9 cellular contexts compared by ENCODE assay signal in the genomic region with DNA sequence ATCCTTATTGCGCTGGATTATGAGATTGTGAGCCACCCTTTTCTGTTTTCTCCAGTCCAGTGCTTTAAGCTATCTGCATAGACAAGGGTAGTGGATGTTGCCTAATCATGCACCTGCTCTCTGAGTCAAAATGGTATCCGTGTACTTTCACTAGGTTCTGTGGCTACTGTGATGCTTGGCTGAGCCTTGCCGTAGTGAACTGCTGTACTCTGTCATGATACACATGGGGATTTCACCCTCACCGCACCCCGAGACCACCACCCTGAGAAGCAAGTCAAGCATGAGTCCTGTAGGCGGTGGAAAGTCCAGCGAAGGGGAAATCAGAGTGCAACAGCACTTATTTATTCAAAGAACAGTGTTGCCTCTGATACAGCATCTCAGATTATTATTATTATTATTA. TPM values are rescaled to one million over a fixed set of nuclear protein-coding genes. Genes with fewer than 3 reads are reported as not detected.
DNase-seq lines count a peak whose midpoint lies in the region; ATAC-seq, FAIRE-seq and TF ChIP-seq lines count a peak whose summit lies in the region.
"Had no signal": no experiment of that assay in that cellular context is flagged by ENCODE, and none has a peak within 500 bp of the region (broad histone marks: within the 10 kb centered on the region; RNA-seq: fewer than 3 reads in every experiment).

No MANE protein-coding gene starts in this region.

- TF ChIP-seq POLR2A in GM12892 (IDR thresholded peaks at IDR 0.05; ENCODE audit: low read depth, low read length) (no peak), breast epithelium (IDR thresholded peaks at IDR 0.05) (no peak)

- FAIRE-seq in GM12892 (lab: Jason Lieb, UNC) = peak; percentile 99

- peak; percentile 57 for DNase-seq in GM12892 (ENCODE audit: insufficient read length)
- DNase-seq in activated naive CD8-positive, alpha-beta T cell treated with anti-CD3 and anti-CD28 coated beads for 36 hours = peak; percentile 38
- no peak for DNase-seq in left lung
- DNase-seq in H7 = no peak
- no peak for DNase-seq in breast epithelium (ENCODE audit: low spot score in 2 of 2)

- H3K4me1 ChIP-seq in left lung (peaks cover 0 to 50% of the 10 kb centered on the region in 2 donors), breast epithelium (no peaks in the 10 kb centered on the region)

- H3K27ac ChIP-seq in left lung = no peak overlapping the region
- no peak overlapping the region for H3K27ac ChIP-seq in breast epithelium

- TF ChIP-seq CTCF in left lung (IDR thresholded peaks at IDR 0.05) (no peak), breast epithelium (IDR thresholded peaks at IDR 0.05) (no peak)

- peaks cover 46% of the 10 kb centered on the region for H3K4me1 Mint-ChIP-seq in activated naive CD8-positive, alpha-beta T cell treated with anti-CD3 and anti-CD28 coated beads for 36 hours

- H3K4me3 Mint-ChIP-seq in activated naive CD8-positive, alpha-beta T cell treated with anti-CD3 and anti-CD28 coated beads for 36 hours = no peak overlapping the region

- H3K9me3 ChIP-seq in left lung (no peaks in the 10 kb centered on the region), breast epithelium (no peaks in the 10 kb centered on the region)

- no peaks in the 10 kb centered on the region for H3K9me3 Mint-ChIP-seq in activated naive CD8-positive, alpha-beta T cell treated with anti-CD3 and anti-CD28 coated beads for 36 hours

- peak; percentile 99 for ATAC-seq in GM19397 (IDR thresholded peaks at IDR 0.05; ENCODE audit: unreplicated experiment)
- ATAC-seq in HG03095 (IDR thresholded peaks at IDR 0.05; ENCODE audit: unreplicated experiment) = peak; percentile 99
- ATAC-seq in left lung = no peak
- ATAC-seq in SK-N-SH treated with all-trans-retinoic acid at 6 μM for 48 hours = no peak

- intact Hi-C loops in left lung (cut with DNase I) (no loop called here), breast epithelium (cut with DNase I; ENCODE audit: low total_unique reads) (no loop called here)

- H3K27ac Mint-ChIP-seq in activated naive CD8-positive, alpha-beta T cell treated with anti-CD3 and anti-CD28 coated beads for 36 hours = peak overlapping the region; percentile 53

- H3K27me3 ChIP-seq in left lung (no peaks in the 10 kb centered on the region), H7 (ENCODE audit: control insufficient read depth, insufficient read depth, low read length) (no peaks in the 10 kb centered on the region), breast epithelium (no peaks in the 10 kb centered on the region)

- H3K36me3 Mint-ChIP-seq in activated naive CD8-positive, alpha-beta T cell treated with anti-CD3 and anti-CD28 coated beads for 36 hours = peaks cover 49% of the 10 kb centered on the region

- H3K4me3 ChIP-seq in left lung (no peak overlapping the region), H7 (ENCODE audit: insufficient read depth, low read depth, low read length) (no peak overlapping the region), breast epithelium (no peak overlapping the region)

- H3K27me3 Mint-ChIP-seq in activated naive CD8-positive, alpha-beta T cell treated with anti-CD3 and anti-CD28 coated beads for 36 hours = no peaks in the 10 kb centered on the region

- H3K36me3 ChIP-seq in left lung = peaks cover 0 to 68% of the 10 kb centered on the region in 2 donors
- H3K36me3 ChIP-seq in H7 (replicated peaks; ENCODE audit: control insufficient read depth, insufficient read depth, low read length) = no peaks in the 10 kb centered on the region
- no peaks in the 10 kb centered on the region for H3K36me3 ChIP-seq in breast epithelium

TF ChIP-seq in SK-N-SH treated with all-trans-retinoic acid at 6 μM for 48 hours, 23 proteins besides CTCF, POLR2A, EP300 and RAD21:
- TF ChIP-seq CSDC2 (CRISPR knock-in tag; IDR thresholded peaks at IDR 0.05) (no peak), BACH2 (CRISPR knock-in tag; IDR thresholded peaks at IDR 0.05; ENCODE audit: borderline replicate concordance) (no peak), ZC3H10 (CRISPR knock-in tag; IDR thresholded peaks at IDR 0.05) (no peak), GLIS3 (CRISPR knock-in tag; IDR thresholded peaks at IDR 0.05) (no peak), ARNTL (CRISPR knock-in tag; IDR thresholded peaks at IDR 0.05; ENCODE audit: borderline replicate concordance, low read depth) (no peak), ZNF70 (CRISPR knock-in tag; IDR thresholded peaks at IDR 0.05) (no peak), SNAI2 (CRISPR knock-in tag; IDR thresholded peaks at IDR 0.05) (no peak), TOX (CRISPR knock-in tag; IDR thresholded peaks at IDR 0.05; ENCODE audit: borderline replicate concordance) (no peak)
- TF ChIP-seq, protein P1, sequence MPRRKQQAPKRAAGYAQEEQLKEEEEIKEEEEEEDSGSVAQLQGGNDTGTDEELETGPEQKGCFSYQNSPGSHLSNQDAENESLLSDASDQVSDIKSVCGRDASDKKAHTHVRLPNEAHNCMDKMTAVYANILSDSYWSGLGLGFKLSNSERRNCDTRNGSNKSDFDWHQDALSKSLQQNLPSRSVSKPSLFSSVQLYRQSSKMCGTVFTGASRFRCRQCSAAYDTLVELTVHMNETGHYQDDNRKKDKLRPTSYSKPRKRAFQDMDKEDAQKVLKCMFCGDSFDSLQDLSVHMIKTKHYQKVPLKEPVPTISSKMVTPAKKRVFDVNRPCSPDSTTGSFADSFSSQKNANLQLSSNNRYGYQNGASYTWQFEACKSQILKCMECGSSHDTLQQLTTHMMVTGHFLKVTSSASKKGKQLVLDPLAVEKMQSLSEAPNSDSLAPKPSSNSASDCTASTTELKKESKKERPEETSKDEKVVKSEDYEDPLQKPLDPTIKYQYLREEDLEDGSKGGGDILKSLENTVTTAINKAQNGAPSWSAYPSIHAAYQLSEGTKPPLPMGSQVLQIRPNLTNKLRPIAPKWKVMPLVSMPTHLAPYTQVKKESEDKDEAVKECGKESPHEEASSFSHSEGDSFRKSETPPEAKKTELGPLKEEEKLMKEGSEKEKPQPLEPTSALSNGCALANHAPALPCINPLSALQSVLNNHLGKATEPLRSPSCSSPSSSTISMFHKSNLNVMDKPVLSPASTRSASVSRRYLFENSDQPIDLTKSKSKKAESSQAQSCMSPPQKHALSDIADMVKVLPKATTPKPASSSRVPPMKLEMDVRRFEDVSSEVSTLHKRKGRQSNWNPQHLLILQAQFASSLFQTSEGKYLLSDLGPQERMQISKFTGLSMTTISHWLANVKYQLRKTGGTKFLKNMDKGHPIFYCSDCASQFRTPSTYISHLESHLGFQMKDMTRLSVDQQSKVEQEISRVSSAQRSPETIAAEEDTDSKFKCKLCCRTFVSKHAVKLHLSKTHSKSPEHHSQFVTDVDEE (CRISPR knock-in tag; IDR thresholded peaks at IDR 0.05) = no peak
- TF ChIP-seq, protein P2, sequence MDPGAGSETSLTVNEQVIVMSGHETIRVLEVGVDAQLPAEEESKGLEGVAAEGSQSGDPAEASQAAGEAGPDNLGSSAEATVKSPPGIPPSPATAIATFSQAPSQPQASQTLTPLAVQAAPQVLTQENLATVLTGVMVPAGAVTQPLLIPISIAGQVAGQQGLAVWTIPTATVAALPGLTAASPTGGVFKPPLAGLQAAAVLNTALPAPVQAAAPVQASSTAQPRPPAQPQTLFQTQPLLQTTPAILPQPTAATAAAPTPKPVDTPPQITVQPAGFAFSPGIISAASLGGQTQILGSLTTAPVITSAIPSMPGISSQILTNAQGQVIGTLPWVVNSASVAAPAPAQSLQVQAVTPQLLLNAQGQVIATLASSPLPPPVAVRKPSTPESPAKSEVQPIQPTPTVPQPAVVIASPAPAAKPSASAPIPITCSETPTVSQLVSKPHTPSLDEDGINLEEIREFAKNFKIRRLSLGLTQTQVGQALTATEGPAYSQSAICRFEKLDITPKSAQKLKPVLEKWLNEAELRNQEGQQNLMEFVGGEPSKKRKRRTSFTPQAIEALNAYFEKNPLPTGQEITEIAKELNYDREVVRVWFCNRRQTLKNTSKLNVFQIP (CRISPR knock-in tag; IDR thresholded peaks at IDR 0.05; ENCODE audit: borderline replicate concordance, low read depth) = no peak
- TF ChIP-seq, protein P3, sequence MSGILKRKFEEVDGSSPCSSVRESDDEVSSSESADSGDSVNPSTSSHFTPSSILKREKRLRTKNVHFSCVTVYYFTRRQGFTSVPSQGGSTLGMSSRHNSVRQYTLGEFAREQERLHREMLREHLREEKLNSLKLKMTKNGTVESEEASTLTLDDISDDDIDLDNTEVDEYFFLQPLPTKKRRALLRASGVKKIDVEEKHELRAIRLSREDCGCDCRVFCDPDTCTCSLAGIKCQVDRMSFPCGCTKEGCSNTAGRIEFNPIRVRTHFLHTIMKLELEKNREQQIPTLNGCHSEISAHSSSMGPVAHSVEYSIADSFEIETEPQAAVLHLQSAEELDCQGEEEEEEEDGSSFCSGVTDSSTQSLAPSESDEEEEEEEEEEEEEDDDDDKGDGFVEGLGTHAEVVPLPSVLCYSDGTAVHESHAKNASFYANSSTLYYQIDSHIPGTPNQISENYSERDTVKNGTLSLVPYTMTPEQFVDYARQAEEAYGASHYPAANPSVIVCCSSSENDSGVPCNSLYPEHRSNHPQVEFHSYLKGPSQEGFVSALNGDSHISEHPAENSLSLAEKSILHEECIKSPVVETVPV (CRISPR knock-in tag; IDR thresholded peaks at IDR 0.05) = no peak

RNA-seq across cellular contexts. Expression of a gene that starts 55.0 kb away (rescaled TPM):
- polyA plus RNA-seq in GM12892 (2012; ENCODE audit: missing spikeins) = 11.1 TPM
- total RNA-seq in activated naive CD8-positive, alpha-beta T cell treated with anti-CD3 and anti-CD28 coated beads for 36 hours = 10 to 100 TPM; 47.4 to 51.0 TPM
- 10 to 100 TPM; 16.5 to 43.5 TPM for total RNA-seq in left lung
- total RNA-seq in H7 (2014; rRNA removed; shearing (Covaris generic)) = 4.1 and 6.3 TPM in 2 replicates
- total RNA-seq in breast epithelium = 10 to 100 TPM in 1 of 3 donors, 1 to 10 TPM in 2; 7.8 to 10.8 (median 9.5) TPM
- total RNA-seq: myocyte had no signal

Comparison
In these comparisons a context has a peak if more than half of its experiments do, and no peak if none do; other contexts are left out.
1. DNase-seq: peak in GM12892 (single experiment) and activated naive CD8-positive, alpha-beta T cell treated with anti-CD3 and anti-CD28 coated beads for 36 hours (single experiment); none in left lung (0 of 2), H7 (single experiment) and breast epithelium (0 of 2).
2. ATAC-seq: peak in GM19397 (single experiment) and HG03095 (single experiment); none in left lung (single experiment) and SK-N-SH treated with all-trans-retinoic acid at 6 μM for 48 hours (single experiment).